13 cellular contexts compared by ENCODE assay signal in the genomic region with DNA sequence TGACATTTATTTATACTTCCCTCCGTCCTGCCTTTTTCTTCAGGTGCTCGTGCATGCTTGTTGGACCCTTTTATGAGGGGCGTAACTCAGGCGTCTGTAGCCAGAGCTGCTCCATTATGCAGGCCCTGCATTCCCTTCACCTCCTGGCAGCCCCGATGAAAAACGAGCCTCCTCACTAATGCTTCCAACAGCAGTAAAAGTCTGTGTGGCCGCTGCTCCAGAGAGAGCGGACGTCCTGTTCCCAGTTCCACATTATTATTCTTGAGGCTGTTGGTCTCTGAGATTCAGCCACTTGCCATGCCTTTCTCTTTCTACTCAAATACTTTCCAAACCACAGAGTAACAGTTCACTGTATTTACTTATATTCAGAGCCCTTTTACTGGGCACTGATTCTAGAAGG.
A peak's percentile ranks its signal among the peaks of the same experiment; 100 is the strongest.
DNase-seq lines count a peak whose midpoint lies in the region; ATAC-seq, FAIRE-seq and TF ChIP-seq lines count a peak whose summit lies in the region.
"Had no signal": no experiment of that assay in that cellular context is flagged by ENCODE, and none has a peak within 500 bp of the region (broad histone marks: within the 10 kb centered on the region; RNA-seq: fewer than 3 reads in every experiment).

No MANE protein-coding gene starts in this region.

- intact Hi-C loops in endothelial cell of umbilical vein (cut with micrococcal nuclease) (loop anchor here (1.0 kb wide), 1 partner anchor 15 kb away; no protein-coding TSS in a partner anchor), prostate gland (cut with DNase I) (no loop called here)

- no peak overlapping the region for H2AK5ac ChIP-seq in H9 (ENCODE audit: insufficient read length, low read length)

- H3K4me3 ChIP-seq in endothelial cell of umbilical vein (replicated peaks in 1 of 3; ENCODE audit: insufficient read depth in 1 of 3, low read depth in 1 of 3, low read length in 3 of 3) (no peak overlapping the region), prostate gland (no peak overlapping the region)

- no peak overlapping the region for H2BK120ac ChIP-seq in H9 (ENCODE audit: low read depth, low read length, poor library complexity, severe bottlenecking)

- POLR2A ChIA-PET in endothelial cell of umbilical vein (lab: Charles Lee): interaction anchor here (0.6 kb wide), 1 partner anchor 243 kb away, joined by 9 read pairs; no protein-coding TSS in a partner anchor

- H3K4me2 ChIP-seq in H9 (ENCODE audit: insufficient read depth, insufficient read length, low read length): no peak overlapping the region
- H3K4me2 ChIP-seq in endothelial cell of umbilical vein (ENCODE audit: insufficient read depth, low read length): no peak overlapping the region

- DNase-seq in AG08395 (ENCODE audit: low spot score) (peak; percentile 30), H9 (no peak), endothelial cell of umbilical vein (ENCODE audit: low read depth, low spot score) (peak; percentile 4), prostate gland (ENCODE audit: low spot score) (peak; percentile 72), AML-193 (lab: John Stamatoyannopoulos, UW) (no peak)
- DNase-seq in stimulated activated effector memory CD8-positive, alpha-beta T cell treated with anti-CD3 and anti-CD28 coated beads, Interleukin-12 subunit alpha, Interleukin-12 subunit beta, amount 100 ng/mL, for 72 hours (ENCODE audit: low spot score in 2 of 2): no peak
- no peak for DNase-seq in stimulated activated CD4-positive, alpha-beta T cell treated with anti-CD3 and anti-CD28 coated beads, Interleukin-12 subunit alpha, Interleukin-12 subunit beta, amount 100 ng/mL, for 4 hours
- no peak for DNase-seq in activated CD8-positive, alpha-beta memory T cell treated with anti-CD3 and anti-CD28 coated beads for 24 hours
- DNase-seq: activated CD4-positive, alpha-beta T cell treated with anti-CD3 and anti-CD28 coated beads, Interleukin-2, amount 50 U/mL, for 48 hours; effector CD8-positive, alpha-beta T cell; NCI-H226; T-cell had no signal

- H2BK5ac ChIP-seq in H9 (ENCODE audit: insufficient read length, low read length): no peak overlapping the region

- ATAC-seq in stimulated activated effector memory CD8-positive, alpha-beta T cell treated with anti-CD3 and anti-CD28 coated beads, Interleukin-12 subunit alpha, Interleukin-12 subunit beta, amount 100 ng/mL, for 72 hours: no peak

- no peak for TF ChIP-seq POLR2A in endothelial cell of umbilical vein (IDR thresholded peaks at IDR 0.05; ENCODE audit: low read depth, low read length)
- no peak for TF ChIP-seq POLR2A in prostate gland (IDR thresholded peaks at IDR 0.05)

- no peaks in the 10 kb centered on the region for H3K4me1 Mint-ChIP-seq in H9
- no peaks in the 10 kb centered on the region for H3K4me1 Mint-ChIP-seq in stimulated activated effector memory CD8-positive, alpha-beta T cell treated with anti-CD3 and anti-CD28 coated beads, Interleukin-12 subunit alpha, Interleukin-12 subunit beta, amount 100 ng/mL, for 72 hours

- no peak overlapping the region for H2BK15ac ChIP-seq in H9 (ENCODE audit: low read depth, low read length)

- H3K4me1 ChIP-seq in H9 (ENCODE audit: insufficient read depth, low read length) (no peaks in the 10 kb centered on the region), endothelial cell of umbilical vein (ENCODE audit: control insufficient read depth, extremely low read depth, insufficient read depth, low read length) (peaks cover 13% of the 10 kb centered on the region), prostate gland (replicated peaks) (no peaks in the 10 kb centered on the region)

- peak; percentile 52 for FAIRE-seq in endothelial cell of umbilical vein (lab: Jason Lieb, UNC)

- peak overlapping the region in 2 of 3 experiments; percentile 18 to 34; a peak in 2 of 7 replicates for H3K27ac Mint-ChIP-seq in H9
- H3K27ac Mint-ChIP-seq in stimulated activated effector memory CD8-positive, alpha-beta T cell treated with anti-CD3 and anti-CD28 coated beads, Interleukin-12 subunit alpha, Interleukin-12 subunit beta, amount 100 ng/mL, for 72 hours: no peak overlapping the region

- H3K27me3 Mint-ChIP-seq in H9 (ENCODE audit: low read depth): no peaks in the 10 kb centered on the region
- H3K27me3 Mint-ChIP-seq: T-cell had no signal

- H2BK20ac ChIP-seq in H9 (ENCODE audit: low read depth, low read length, poor library complexity, severe bottlenecking): no peak overlapping the region

- H4K91ac ChIP-seq in H9 (ENCODE audit: insufficient read length, low read depth, low read length): no peak overlapping the region

- no peak overlapping the region for H3K4me3 Mint-ChIP-seq in H9
- no peak overlapping the region for H3K4me3 Mint-ChIP-seq in stimulated activated effector memory CD8-positive, alpha-beta T cell treated with anti-CD3 and anti-CD28 coated beads, Interleukin-12 subunit alpha, Interleukin-12 subunit beta, amount 100 ng/mL, for 72 hours

- no peaks in the 10 kb centered on the region for H3K79me1 ChIP-seq in H9 (ENCODE audit: insufficient read depth, low read depth, low read length, poor library complexity, severe bottlenecking)

- no TSS peak for BruUV-seq in endothelial cell of umbilical vein (replicated peaks; lab: Mats Ljungman, UMichigan)

- H3K23ac ChIP-seq in H9 (ENCODE audit: insufficient read length, low read depth, low read length): no peak overlapping the region

- H3K36me3 Mint-ChIP-seq in H9 (ENCODE audit: insufficient read depth in 1 of 3, low read depth in 3 of 3): peaks cover 8 to 31% (median 22%) of the 10 kb centered on the region in 3 experiments
- no peaks in the 10 kb centered on the region for H3K36me3 Mint-ChIP-seq in stimulated activated effector memory CD8-positive, alpha-beta T cell treated with anti-CD3 and anti-CD28 coated beads, Interleukin-12 subunit alpha, Interleukin-12 subunit beta, amount 100 ng/mL, for 72 hours
- H3K36me3 Mint-ChIP-seq: T-cell had no signal

- H4K5ac ChIP-seq in H9 (ENCODE audit: insufficient read length, low read depth, low read length): no peak overlapping the region

- dilution Hi-C loops in endothelial cell of umbilical vein (cut with MboI; ENCODE audit: extremely low pct_ligation_motif_present, low sequenced_read_pairs): no loop called here

- no peak overlapping the region for H3K56ac ChIP-seq in H9 (ENCODE audit: insufficient read length, low read depth, low read length)

- TF ChIP-seq CTCF in H9 (conservative IDR thresholded peaks at IDR 0.05) (no peak), endothelial cell of umbilical vein (IDR thresholded peaks at IDR 0.05; ENCODE audit: extremely low read depth in 1 of 2, insufficient read depth in 1 of 2, low read depth in 1 of 2, low read length in 2 of 2) (no peak), prostate gland (IDR thresholded peaks at IDR 0.05) (no peak)

- WGBS in H9 (ENCODE audit: extremely low coverage, insufficient read length, low lambda C conversion rate): no CpG with 5 or more reads among the region's 9 CpGs
- WGBS in prostate gland: 12% methylated on average over 9 of the region's 9 CpGs

- H3K4ac ChIP-seq in H9 (ENCODE audit: low read depth, low read length): no peak overlapping the region

- H3K9ac ChIP-seq in H9 (ENCODE audit: extremely low read depth, insufficient read length, low read length) (no peak overlapping the region), endothelial cell of umbilical vein (replicated peaks; ENCODE audit: extremely low read depth, insufficient read depth, low read length) (no peak overlapping the region)

- no peaks in the 10 kb centered on the region for H3K9me3 ChIP-seq in H9 (ENCODE audit: control insufficient read depth, low read depth, low read length)
- no peaks in the 10 kb centered on the region for H3K9me3 ChIP-seq in endothelial cell of umbilical vein (replicated peaks; ENCODE audit: control insufficient read depth, insufficient read depth, low read length)
- no peaks in the 10 kb centered on the region for H3K9me3 ChIP-seq in prostate gland
- H3K9me3 ChIP-seq: neutrophil had no signal

- no peaks in the 10 kb centered on the region for H3K23me2 ChIP-seq in H9 (ENCODE audit: insufficient read length, low read depth, low read length, poor library complexity, severe bottlenecking)

- no peaks in the 10 kb centered on the region for H3K9me1 ChIP-seq in endothelial cell of umbilical vein (replicated peaks; ENCODE audit: control insufficient read depth, extremely low read depth, insufficient read depth, low read length)

- H2AFZ ChIP-seq in H9 (ENCODE audit: low read length) (no peak overlapping the region), endothelial cell of umbilical vein (ENCODE audit: low read depth, low read length) (no peak overlapping the region)

- no peak overlapping the region; the same call in 1 of the 2 replicates for H3K14ac ChIP-seq in H9 (ENCODE audit: insufficient read depth, low read length)

- H3K9me3 Mint-ChIP-seq in H9: no peaks in the 10 kb centered on the region
- no peaks in the 10 kb centered on the region for H3K9me3 Mint-ChIP-seq in stimulated activated effector memory CD8-positive, alpha-beta T cell treated with anti-CD3 and anti-CD28 coated beads, Interleukin-12 subunit alpha, Interleukin-12 subunit beta, amount 100 ng/mL, for 72 hours
- H3K9me3 Mint-ChIP-seq: T-cell had no signal

- no peaks in the 10 kb centered on the region for H3K36me3 ChIP-seq in endothelial cell of umbilical vein (ENCODE audit: control insufficient read depth in 2 of 2, extremely low read depth in 1 of 2, insufficient read depth in 2 of 2, low read length in 2 of 2)
- no peaks in the 10 kb centered on the region for H3K36me3 ChIP-seq in prostate gland

- H3T11ph ChIP-seq in H9 (ENCODE audit: low read length): no peak overlapping the region

- H4K20me1 ChIP-seq in H9 (ENCODE audit: control insufficient read depth, insufficient read depth, insufficient read length) (no peaks in the 10 kb centered on the region), endothelial cell of umbilical vein (replicated peaks; ENCODE audit: control insufficient read depth, extremely low read depth, insufficient read depth, low read length) (no peaks in the 10 kb centered on the region)

- H3K27ac ChIP-seq in H9 (ENCODE audit: insufficient read length, low read depth, low read length): no peak overlapping the region
- H3K27ac ChIP-seq in endothelial cell of umbilical vein (ENCODE audit: insufficient read depth, low read depth, low read length): no peak overlapping the region
- peak overlapping the region; percentile 67 to 74 for H3K27ac ChIP-seq in prostate gland
- H3K27ac ChIP-seq: neutrophil had no signal

- CTCF ChIA-PET in endothelial cell of umbilical vein (lab: Charles Lee): no interaction called here

- H3K27me3 ChIP-seq in H9 (ENCODE audit: insufficient read depth, low read length) (no peaks in the 10 kb centered on the region), endothelial cell of umbilical vein (ENCODE audit: control insufficient read depth in 2 of 2, insufficient read depth in 2 of 2, low read length in 2 of 2) (no peaks in the 10 kb centered on the region), prostate gland (replicated peaks; ENCODE audit: insufficient read depth) (no peaks in the 10 kb centered on the region)
- H3K27me3 ChIP-seq: neutrophil had no signal

- H4K8ac ChIP-seq in H9 (replicated peaks; ENCODE audit: insufficient read length, low read depth, low read length): no peak overlapping the region

- no peaks in the 10 kb centered on the region for H3K79me2 ChIP-seq in H9 (ENCODE audit: insufficient read depth, low read length)
- no peaks in the 10 kb centered on the region for H3K79me2 ChIP-seq in endothelial cell of umbilical vein (ENCODE audit: control insufficient read depth, insufficient read depth, low read length)

- no peak overlapping the region for H2BK12ac ChIP-seq in H9 (ENCODE audit: insufficient read length, low read depth, low read length)

- H3K18ac ChIP-seq in H9 (ENCODE audit: insufficient read length, low read depth, low read length): no peak overlapping the region

Comparison
In these comparisons a context has a peak if more than half of its experiments do, and no peak if none do; other contexts are left out.
1. DNase-seq: peak in AG08395 (single experiment), endothelial cell of umbilical vein (single experiment) and prostate gland (single experiment); none in H9 (single experiment), AML-193 (0 of 2), stimulated activated effector memory CD8-positive, alpha-beta T cell treated with anti-CD3 and anti-CD28 coated beads, Interleukin-12 subunit alpha, Interleukin-12 subunit beta, amount 100 ng/mL, for 72 hours (0 of 2), stimulated activated CD4-positive, alpha-beta T cell treated with anti-CD3 and anti-CD28 coated beads, Interleukin-12 subunit alpha, Interleukin-12 subunit beta, amount 100 ng/mL, for 4 hours (single experiment) and activated CD8-positive, alpha-beta memory T cell treated with anti-CD3 and anti-CD28 coated beads for 24 hours (single experiment).
2. H3K27ac ChIP-seq: peak in prostate gland (2 of 2); none in H9 (single experiment) and endothelial cell of umbilical vein (single experiment).